In the genomic region with DNA sequence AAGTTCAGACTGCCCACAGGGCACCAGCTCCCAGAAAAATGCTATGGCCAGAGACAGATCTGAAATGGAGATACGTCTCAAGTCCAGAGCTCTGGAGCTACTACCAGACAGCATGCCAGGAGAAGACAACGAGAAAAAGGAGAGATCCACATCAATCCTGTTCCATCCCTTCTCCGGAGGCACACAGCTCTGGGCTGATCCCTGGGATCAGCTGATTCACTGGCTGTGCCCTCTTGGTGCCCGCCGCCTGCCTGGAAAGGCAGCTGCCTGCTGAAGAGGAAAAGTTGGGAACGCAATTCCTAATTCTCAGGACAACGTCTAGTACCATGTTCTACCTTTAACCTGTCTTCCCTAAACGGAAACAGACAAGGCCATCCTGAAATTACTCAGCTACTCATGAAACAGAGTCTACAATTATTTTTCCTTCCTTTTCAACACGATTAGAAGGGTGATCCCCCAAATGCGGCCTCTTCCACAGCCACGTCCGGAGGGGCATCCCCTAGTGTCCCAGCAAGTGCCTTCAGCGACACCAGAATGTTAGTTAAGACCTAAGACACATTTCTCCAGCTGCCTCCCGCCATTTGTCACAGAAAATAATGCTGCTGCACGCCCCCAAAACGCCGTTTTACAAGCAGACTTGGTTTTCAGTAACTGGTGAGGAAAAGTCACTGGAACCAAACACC, we compare ENCODE assay signal across 8 cellular contexts. TPM values are rescaled to one million over a fixed set of nuclear protein-coding genes. Genes with fewer than 3 reads are reported as not detected.
DNase-seq lines count a peak whose midpoint lies in the region; ATAC-seq and TF ChIP-seq lines count a peak whose summit lies in the region.
"Had no signal": no experiment of that assay in that cellular context is flagged by ENCODE, and none has a peak within 500 bp of the region (broad histone marks: within the 10 kb centered on the region; RNA-seq: fewer than 3 reads in every experiment).

No MANE protein-coding gene starts in this region.

- POLR2A ChIA-PET in PC-3 (lab: Charles Lee; ENCODE audit: unreplicated experiment) = no interaction called here

- no TSS peak for BruUV-seq in PC-3 (replicated peaks; lab: Mats Ljungman, UMichigan)

- H3K27me3 Mint-ChIP-seq in activated T-helper 1 cell treated with anti-CD3 and anti-CD28 coated beads, Interleukin-12 subunit alpha, Interleukin-12 subunit beta, Interleukin-2, Interleukin-4 antibody, amounts not matched to agents 30 ng/mL and 10 ng/mL and 1 ng/mL, durations not matched to agents 14 hours and 24 hours and 36 hours (ENCODE audit: insufficient read depth) = peaks cover 37% of the 10 kb centered on the region
- peaks cover 30% of the 10 kb centered on the region for H3K27me3 Mint-ChIP-seq in glutamatergic neuron (ENCODE audit: unreplicated experiment)
- peaks cover 54% of the 10 kb centered on the region for H3K27me3 Mint-ChIP-seq in stimulated activated memory B cell treated with anti-CD40 and anti-IgM and Interleukin-4, amounts not matched to agents 10 μg/mL and 1 μg/mL and 100 μg/mL, for 72 hours

- H2AFZ ChIP-seq in PC-3 (ENCODE audit: low read length) = no peak overlapping the region

- no peak overlapping the region for H3K9ac ChIP-seq in PC-3 (ENCODE audit: low read length)

- H3K36me3 ChIP-seq in HAP-1 (replicated peaks) (no peaks in the 10 kb centered on the region), MG63 (no peaks in the 10 kb centered on the region), PC-3 (ENCODE audit: low read depth, low read length) (no peaks in the 10 kb centered on the region)

- no peaks in the 10 kb centered on the region for H3K9me2 ChIP-seq in PC-3 (replicated peaks; ENCODE audit: low read length)

- H3K79me2 ChIP-seq in PC-3 (ENCODE audit: low read length) = peaks cover 12% of the 10 kb centered on the region

- CTCF ChIA-PET in PC-3 (lab: Charles Lee) = interaction anchor here (0.7 kb wide), 1 partner anchor 476 kb away, joined by 3 read pairs; no protein-coding TSS in a partner anchor

- H3K27ac ChIP-seq in PC-3 (ENCODE audit: low read length) = no peak overlapping the region

- H4K20me1 ChIP-seq in PC-3 (ENCODE audit: low read length) = no peaks in the 10 kb centered on the region

- TF ChIP-seq CTCF in glutamatergic neuron (IDR thresholded peaks at IDR 0.05; ENCODE audit: partially characterized antibody, unreplicated experiment) = no peak
- no peak for TF ChIP-seq CTCF in PC-3 (conservative IDR thresholded peaks at IDR 0.05; ENCODE audit: low read depth, low read length)

- H3K4me1 Mint-ChIP-seq in activated T-helper 1 cell treated with anti-CD3 and anti-CD28 coated beads, Interleukin-12 subunit alpha, Interleukin-12 subunit beta, Interleukin-2, Interleukin-4 antibody, amounts not matched to agents 30 ng/mL and 10 ng/mL and 1 ng/mL, durations not matched to agents 14 hours and 24 hours and 36 hours (ENCODE audit: low read depth) = peaks cover 67% of the 10 kb centered on the region
- H3K4me1 Mint-ChIP-seq in glutamatergic neuron (ENCODE audit: low read depth, unreplicated experiment) = peaks cover 11% of the 10 kb centered on the region
- H3K4me1 Mint-ChIP-seq in stimulated activated memory B cell treated with anti-CD40 and anti-IgM and Interleukin-4, amounts not matched to agents 10 μg/mL and 1 μg/mL and 100 μg/mL, for 72 hours = peaks cover 62% of the 10 kb centered on the region

- peak overlapping the region; percentile 68 for H3K4me3 Mint-ChIP-seq in activated T-helper 1 cell treated with anti-CD3 and anti-CD28 coated beads, Interleukin-12 subunit alpha, Interleukin-12 subunit beta, Interleukin-2, Interleukin-4 antibody, amounts not matched to agents 30 ng/mL and 10 ng/mL and 1 ng/mL, durations not matched to agents 14 hours and 24 hours and 36 hours
- H3K4me3 Mint-ChIP-seq in glutamatergic neuron (ENCODE audit: unreplicated experiment) = peak overlapping the region; percentile 78
- H3K4me3 Mint-ChIP-seq in stimulated activated memory B cell treated with anti-CD40 and anti-IgM and Interleukin-4, amounts not matched to agents 10 μg/mL and 1 μg/mL and 100 μg/mL, for 72 hours = peak overlapping the region; percentile 28

- no peak for DNase-seq in HAP-1 (ENCODE audit: low spot score in 2 of 2)
- DNase-seq in activated T-helper 1 cell treated with anti-CD3 and anti-CD28 coated beads, Interleukin-12 subunit alpha, Interleukin-12 subunit beta, Interleukin-2, Interleukin-4 antibody, amounts not matched to agents 30 ng/mL and 10 ng/mL and 1 ng/mL, durations not matched to agents 14 hours and 24 hours and 36 hours (ENCODE audit: low spot score) = no peak
- no peak for DNase-seq in glutamatergic neuron
- DNase-seq in MG63 = no peak
- DNase-seq in germinal center (ENCODE audit: low spot score) = no peak
- no peak for DNase-seq in PC-3

- in situ Hi-C loops in HAP-1 (cut with MboI; ENCODE audit: low sequenced_read_pairs) = no loop called here

- no peak overlapping the region for H3K27ac Mint-ChIP-seq in activated T-helper 1 cell treated with anti-CD3 and anti-CD28 coated beads, Interleukin-12 subunit alpha, Interleukin-12 subunit beta, Interleukin-2, Interleukin-4 antibody, amounts not matched to agents 30 ng/mL and 10 ng/mL and 1 ng/mL, durations not matched to agents 14 hours and 24 hours and 36 hours
- H3K27ac Mint-ChIP-seq in glutamatergic neuron (ENCODE audit: unreplicated experiment) = no peak overlapping the region
- H3K27ac Mint-ChIP-seq in stimulated activated memory B cell treated with anti-CD40 and anti-IgM and Interleukin-4, amounts not matched to agents 10 μg/mL and 1 μg/mL and 100 μg/mL, for 72 hours = no peak overlapping the region

- intact Hi-C loops in activated T-helper 1 cell treated with anti-CD3 and anti-CD28 coated beads, Interleukin-12 subunit alpha, Interleukin-12 subunit beta, Interleukin-2, Interleukin-4 antibody, amounts not matched to agents 30 ng/mL and 10 ng/mL and 1 ng/mL, durations not matched to agents 14 hours and 24 hours and 36 hours (cut with micrococcal nuclease) = loop anchor here (5.0 to 10.0 kb wide), 5 partner anchors 519 to 1541 kb away; partner anchors contain the start of genes HTT, HTT-AS, NSD2 and UVSSA
- intact Hi-C loops in PC-3 (cut with micrococcal nuclease) = loop anchor here (5.0 to 10.0 kb wide), 2 partner anchors 49 to 154 kb away; partner anchors contain the start of genes MXD4 and RNF4

- H3K27me3 ChIP-seq in HAP-1 (ENCODE audit: low read depth) = peaks cover 44% of the 10 kb centered on the region
- H3K27me3 ChIP-seq in MG63 = peaks cover 5% of the 10 kb centered on the region; the same call in 1 of the 2 replicates
- peaks cover 4% of the 10 kb centered on the region for H3K27me3 ChIP-seq in PC-3 (ENCODE audit: low read length)

- no peak for ATAC-seq in stimulated activated memory B cell treated with anti-CD40 and anti-IgM and Interleukin-4, amounts not matched to agents 10 μg/mL and 1 μg/mL and 100 μg/mL, for 72 hours
- no peak for ATAC-seq in PC-3

- no peak overlapping the region for H3K4me2 ChIP-seq in PC-3 (ENCODE audit: low read length)

- no peaks in the 10 kb centered on the region for H3K9me3 ChIP-seq in HAP-1
- H3K9me3 ChIP-seq in MG63 = no peaks in the 10 kb centered on the region
- no peaks in the 10 kb centered on the region for H3K9me3 ChIP-seq in PC-3 (ENCODE audit: low read length)

- peak overlapping the region; percentile 31; the same call in 1 of the 2 replicates for H3K4me3 ChIP-seq in HAP-1
- no peak overlapping the region for H3K4me3 ChIP-seq in MG63
- H3K4me3 ChIP-seq in PC-3 (ENCODE audit: low read length) = no peak overlapping the region

- H3K9me3 Mint-ChIP-seq in activated T-helper 1 cell treated with anti-CD3 and anti-CD28 coated beads, Interleukin-12 subunit alpha, Interleukin-12 subunit beta, Interleukin-2, Interleukin-4 antibody, amounts not matched to agents 30 ng/mL and 10 ng/mL and 1 ng/mL, durations not matched to agents 14 hours and 24 hours and 36 hours = no peaks in the 10 kb centered on the region
- peaks cover 20% of the 10 kb centered on the region for H3K9me3 Mint-ChIP-seq in glutamatergic neuron (ENCODE audit: unreplicated experiment)
- H3K9me3 Mint-ChIP-seq in stimulated activated memory B cell treated with anti-CD40 and anti-IgM and Interleukin-4, amounts not matched to agents 10 μg/mL and 1 μg/mL and 100 μg/mL, for 72 hours = no peaks in the 10 kb centered on the region

- H3K36me3 Mint-ChIP-seq in activated T-helper 1 cell treated with anti-CD3 and anti-CD28 coated beads, Interleukin-12 subunit alpha, Interleukin-12 subunit beta, Interleukin-2, Interleukin-4 antibody, amounts not matched to agents 30 ng/mL and 10 ng/mL and 1 ng/mL, durations not matched to agents 14 hours and 24 hours and 36 hours (ENCODE audit: low read depth) = peaks cover 4% of the 10 kb centered on the region
- peaks cover 6% of the 10 kb centered on the region for H3K36me3 Mint-ChIP-seq in glutamatergic neuron (ENCODE audit: unreplicated experiment)
- H3K36me3 Mint-ChIP-seq in stimulated activated memory B cell treated with anti-CD40 and anti-IgM and Interleukin-4, amounts not matched to agents 10 μg/mL and 1 μg/mL and 100 μg/mL, for 72 hours = no peaks in the 10 kb centered on the region

- no peaks in the 10 kb centered on the region for H3F3A ChIP-seq in PC-3 (ENCODE audit: low read length, unreplicated experiment)

- H3K4me1 ChIP-seq in HAP-1 (peaks cover 7% of the 10 kb centered on the region), PC-3 (ENCODE audit: insufficient read depth, low read length) (peaks cover 34% of the 10 kb centered on the region)

RNA-seq across cellular contexts. Expression of gene ZFYVE28, which starts 2.4 kb away (rescaled TPM):
- total RNA-seq in activated T-helper 1 cell treated with anti-CD3 and anti-CD28 coated beads, Interleukin-12 subunit alpha, Interleukin-12 subunit beta, Interleukin-2, Interleukin-4 antibody, amounts not matched to agents 30 ng/mL and 10 ng/mL and 1 ng/mL, durations not matched to agents 14 hours and 24 hours and 36 hours = 4.6 and 5.1 TPM in 2 replicates
- total RNA-seq in glutamatergic neuron (ENCODE audit: unreplicated experiment) = 4.8 TPM
- 1.5 and 3.1 TPM in 2 replicates for total RNA-seq in MG63 (2014; rRNA removed; shearing (Covaris generic); ENCODE audit: low replicate concordance)
- total RNA-seq in PC-3 (2014; rRNA removed) = 6.3 and 8.0 TPM in 2 replicates

RNA-seq across cellular contexts. Expression of gene CFAP99, which starts 2.7 kb away (rescaled TPM):
- not detected in 2 replicates for total RNA-seq in activated T-helper 1 cell treated with anti-CD3 and anti-CD28 coated beads, Interleukin-12 subunit alpha, Interleukin-12 subunit beta, Interleukin-2, Interleukin-4 antibody, amounts not matched to agents 30 ng/mL and 10 ng/mL and 1 ng/mL, durations not matched to agents 14 hours and 24 hours and 36 hours
- total RNA-seq in glutamatergic neuron (ENCODE audit: unreplicated experiment) = not detected
- not detected in 2 replicates for total RNA-seq in MG63 (2014; rRNA removed; shearing (Covaris generic); ENCODE audit: low replicate concordance)
- total RNA-seq in PC-3 (2014; rRNA removed) = 1.3 TPM in 1 of 2 replicates, not detected in the other
- total RNA-seq: T-helper 2 cell treated with Interferon-gamma antibody and Interleukin-4, amounts not matched to agents 100 ng/mL and 5 ng/mL, for 36 hours had no signal

RNA-seq across cellular contexts. Expression of gene RNF4, which starts 52.9 kb away (rescaled TPM):
- total RNA-seq in activated T-helper 1 cell treated with anti-CD3 and anti-CD28 coated beads, Interleukin-12 subunit alpha, Interleukin-12 subunit beta, Interleukin-2, Interleukin-4 antibody, amounts not matched to agents 30 ng/mL and 10 ng/mL and 1 ng/mL, durations not matched to agents 14 hours and 24 hours and 36 hours = 93.7 and 112 TPM in 2 replicates
- total RNA-seq in glutamatergic neuron (ENCODE audit: unreplicated experiment) = 73.6 TPM
- 39.8 and 44.8 TPM in 2 replicates for total RNA-seq in MG63 (2014; rRNA removed; shearing (Covaris generic); ENCODE audit: low replicate concordance)
- total RNA-seq in PC-3 (2014; rRNA removed) = 27.4 and 30.4 TPM in 2 replicates

Comparison
In these comparisons a context has a peak if more than half of its experiments do, and no peak if none do; other contexts are left out.
1. H3K4me3 Mint-ChIP-seq: peak in every context shown above with its lines; median percentile 78 in glutamatergic neuron; 68 in activated T-helper 1 cell treated with anti-CD3 and anti-CD28 coated beads, Interleukin-12 subunit alpha, Interleukin-12 subunit beta, Interleukin-2, Interleukin-4 antibody, amounts not matched to agents 30 ng/mL and 10 ng/mL and 1 ng/mL, durations not matched to agents 14 hours and 24 hours and 36 hours; 28 in stimulated activated memory B cell treated with anti-CD40 and anti-IgM and Interleukin-4, amounts not matched to agents 10 μg/mL and 1 μg/mL and 100 μg/mL, for 72 hours.